In the genomic region with DNA sequence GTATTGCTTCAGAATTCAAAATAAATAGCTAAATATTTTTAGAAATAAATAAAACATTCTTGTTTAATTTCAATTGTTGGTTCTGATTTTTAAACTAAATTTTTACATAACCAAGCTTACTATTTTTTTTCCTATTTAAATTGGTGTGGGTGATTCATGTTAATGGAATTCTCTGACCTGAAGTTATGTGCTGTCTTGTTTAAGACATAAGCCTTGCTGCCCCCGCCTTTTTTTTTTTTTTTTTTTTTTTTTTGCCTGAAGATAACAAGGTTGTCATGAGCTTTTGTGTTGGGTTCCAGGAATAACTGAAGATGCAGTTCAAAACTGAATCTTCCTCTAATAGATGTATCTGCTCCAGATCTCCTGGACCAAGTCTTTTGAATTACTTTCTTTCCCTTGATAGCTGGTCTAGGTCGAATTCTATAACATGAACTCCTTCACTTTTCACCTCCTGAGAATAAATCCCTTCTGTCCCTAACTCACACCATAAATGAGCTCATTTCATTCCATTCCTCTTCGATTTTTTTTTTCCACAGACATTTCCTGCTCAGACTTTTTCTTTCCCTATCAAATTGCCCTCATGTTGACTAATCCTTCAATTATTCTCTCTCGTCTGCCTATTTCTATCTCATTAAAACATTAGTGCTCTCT, we compare ENCODE assay signal across 11 cellular contexts.
DNase-seq lines count a peak whose midpoint lies in the region; ATAC-seq and TF ChIP-seq lines count a peak whose summit lies in the region.
"Had no signal": no experiment of that assay in that cellular context is flagged by ENCODE, and none has a peak within 500 bp of the region (broad histone marks: within the 10 kb centered on the region; RNA-seq: fewer than 3 reads in every experiment).

No MANE protein-coding gene starts in this region.

- H3K36me3 ChIP-seq in SJCRH30, result no peaks in the 10 kb centered on the region

- H3K27ac ChIP-seq in SJCRH30, result peak overlapping the region; percentile 37

- no peak for ATAC-seq in GM18520 (IDR thresholded peaks at IDR 0.05; ENCODE audit: unreplicated experiment)
- ATAC-seq in HG02610 (IDR thresholded peaks at IDR 0.05; ENCODE audit: unreplicated experiment), result no peak

- TF ChIP-seq CTCF in fibroblast of mammary gland (conservative IDR thresholded peaks at IDR 0.05; ENCODE audit: control insufficient read depth, insufficient read depth, low read depth, low read length), result no peak

- peak; percentile 74 for DNase-seq in EL
- DNase-seq in SJCRH30, result no peak
- peak; percentile 64 for DNase-seq in fibroblast of mammary gland (ENCODE audit: low read depth)
- DNase-seq in pulmonary artery endothelial cell (ENCODE audit: low read depth, low spot score), result peak; percentile 8
- DNase-seq in hippocampal formation (lab: John Stamatoyannopoulos, UW), result no peak
- DNase-seq in NCI-H1417 (lab: John Stamatoyannopoulos, UW), result no peak
- DNase-seq: activated naive CD8-positive, alpha-beta T cell treated with anti-CD3 and anti-CD28 coated beads, Interleukin-2, amount 10 ng/mL, durations not matched to agents 7 days and 5 days; NCI-H2171; stimulated activated naive CD4-positive, alpha-beta T cell treated with Interleukin-2 at 50 U/mL for 16 hours had no signal

- H3K4me3 ChIP-seq in SJCRH30 (no peak overlapping the region), fibroblast of mammary gland (ENCODE audit: control insufficient read depth, low read depth, low read length) (no peak overlapping the region)

- peaks cover 7% of the 10 kb centered on the region for H3K4me1 ChIP-seq in SJCRH30

- H3K27me3 ChIP-seq in SJCRH30, result no peaks in the 10 kb centered on the region

- no peaks in the 10 kb centered on the region for H3K9me3 ChIP-seq in SJCRH30 (replicated peaks)

Comparison
In these comparisons a context has a peak if more than half of its experiments do, and no peak if none do; other contexts are left out.
1. DNase-seq: peak in EL (single experiment), fibroblast of mammary gland (single experiment) and pulmonary artery endothelial cell (single experiment); none in SJCRH30 (0 of 2), hippocampal formation (0 of 2) and NCI-H1417 (0 of 3).